Comparison of ENCODE assay signal across 15 cellular contexts in the genomic region with DNA sequence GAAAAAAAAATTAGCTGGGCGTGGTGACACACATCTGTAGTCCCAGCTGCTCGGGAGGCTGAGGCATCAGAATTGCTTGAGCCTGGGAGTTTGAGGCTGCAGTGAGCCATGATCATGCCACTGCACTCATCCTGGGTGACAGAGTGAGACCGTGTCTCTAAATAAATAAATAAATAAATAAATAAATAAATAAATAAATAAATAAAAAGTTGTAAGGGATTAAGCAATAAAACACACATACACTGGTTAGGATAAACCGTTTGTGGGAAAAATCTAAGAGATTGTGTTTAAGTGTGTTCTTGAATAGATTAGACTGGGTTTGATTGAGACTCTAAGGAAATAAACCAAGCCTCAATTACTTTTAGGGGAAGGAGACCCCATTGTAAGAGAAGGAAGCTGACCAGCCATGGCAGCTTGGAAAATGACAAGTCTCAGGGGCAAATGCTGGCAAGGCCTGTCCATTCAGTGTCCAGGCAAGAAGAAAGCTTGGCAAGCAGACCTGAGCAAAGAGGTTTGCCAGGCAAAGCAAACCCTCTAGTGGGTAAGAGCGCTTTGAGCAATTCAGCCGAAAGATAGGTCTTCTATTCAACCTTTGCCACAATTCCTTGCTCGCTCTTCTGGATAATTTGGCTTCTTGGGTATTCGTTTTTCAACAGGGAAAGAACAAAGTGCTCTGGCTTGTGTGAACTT.
DNase-seq lines count a peak whose midpoint lies in the region; ATAC-seq and TF ChIP-seq lines count a peak whose summit lies in the region.
"Had no signal": no experiment of that assay in that cellular context is flagged by ENCODE, and none has a peak within 500 bp of the region (broad histone marks: within the 10 kb centered on the region; RNA-seq: fewer than 3 reads in every experiment).

No MANE protein-coding gene starts in this region.

- H3K4ac ChIP-seq in mesenchymal stem cell (ENCODE audit: low read depth in 1 of 2, low read length in 2 of 2) = no peak overlapping the region

- no peak overlapping the region for H4K91ac ChIP-seq in mesenchymal stem cell (ENCODE audit: low read length)

- no peak overlapping the region for H2BK12ac ChIP-seq in mesenchymal stem cell (ENCODE audit: low read length in 2 of 2)

- no peak overlapping the region for H3K18ac ChIP-seq in mesenchymal stem cell (ENCODE audit: low read depth in 1 of 2, low read length in 2 of 2)

- H3K4me3 ChIP-seq in mesenchymal stem cell (ENCODE audit: insufficient read depth in 1 of 2, low read depth in 1 of 2, low read length in 2 of 2) = no peak overlapping the region
- H3K4me3 ChIP-seq: SJSA1, stomach had no signal

- no peaks in the 10 kb centered on the region for H3K27me3 ChIP-seq in mesenchymal stem cell (ENCODE audit: control insufficient read depth in 1 of 2, insufficient read depth in 1 of 2, low read length in 2 of 2)
- H3K27me3 ChIP-seq: SJSA1, stomach had no signal

- no peaks in the 10 kb centered on the region for H3K9me3 ChIP-seq in mesenchymal stem cell (ENCODE audit: control insufficient read depth, low read length)
- H3K9me3 ChIP-seq: SJSA1, stomach had no signal

- no peak overlapping the region for H3K4me2 ChIP-seq in mesenchymal stem cell (ENCODE audit: low read length, poor library complexity, severe bottlenecking)

- H3K27ac ChIP-seq in mesenchymal stem cell (ENCODE audit: low read length, poor library complexity, severe bottlenecking) = no peak overlapping the region
- H3K27ac ChIP-seq: SJSA1, stomach had no signal

- no peak overlapping the region for H3K23ac ChIP-seq in mesenchymal stem cell (ENCODE audit: low read length in 2 of 2)

- H3K14ac ChIP-seq in mesenchymal stem cell (ENCODE audit: low read length in 2 of 2) = no peak overlapping the region

- 93% methylated on average over 7 of the region's 8 CpGs for WGBS in mesenchymal stem cell

- peak; percentile 73 for DNase-seq in Ammon's horn (ENCODE audit: low spot score)
- peak; percentile 23 for DNase-seq in NCI-H345 (lab: John Stamatoyannopoulos, UW)
- DNase-seq in cerebellum (ENCODE audit: low spot score) = peak; percentile 10
- no peak for DNase-seq in mesenchymal stem cell
- DNase-seq in T-helper 2 cell = no peak
- no peak for DNase-seq in HEK293T (ENCODE audit: extremely low spot score)
- no peak for DNase-seq in SKM-1 treated with dmso at 0.1 percent for 144 hours (lab: John Stamatoyannopoulos, UW; ENCODE audit: unreplicated experiment)
- DNase-seq: activated CD4-positive, alpha-beta T cell treated with anti-CD3 and anti-CD28 coated beads for 36 hours; activated CD8-positive, alpha-beta memory T cell treated with anti-CD3 and anti-CD28 coated beads, Interleukin-2, amount 50 U/mL, for 4 hours; activated gamma-delta T cell; NCI-H510A treated with DMSO at 0.1 percent for 48 hours; stomach; T1000 had no signal

- no peak overlapping the region for H2BK5ac ChIP-seq in mesenchymal stem cell (ENCODE audit: low read depth, low read length, poor library complexity, severe bottlenecking)

- CTCF ChIA-PET in HEK293T (lab: Yijun Ruan, JAX) = interaction anchor here (0.9 to 5.6 kb wide), 4 partner anchors 13 to 314 kb away, joined by 3 to 34 read pairs (median 4); no protein-coding TSS in a partner anchor

- POLR2A ChIA-PET in HEK293T (lab: Yijun Ruan, JAX) = interaction anchor here (1.2 to 1.5 kb wide), 2 partner anchors 148 to 149 kb away, joined by 3 to 5 read pairs; a partner anchor contains a TSS

- H3K4me1 ChIP-seq in mesenchymal stem cell (ENCODE audit: control insufficient read depth, insufficient read depth, low read depth, low read length) = peaks cover 4% of the 10 kb centered on the region

- peak overlapping the region; percentile 0 for H3K9ac ChIP-seq in mesenchymal stem cell (ENCODE audit: low read length)

- H3K36me3 ChIP-seq in mesenchymal stem cell (ENCODE audit: control insufficient read depth in 1 of 2, insufficient read depth in 2 of 2, low read depth in 1 of 2, low read length in 2 of 2) = no peaks in the 10 kb centered on the region
- H3K36me3 ChIP-seq: SJSA1, stomach had no signal

- no peak overlapping the region for H2AK5ac ChIP-seq in mesenchymal stem cell (ENCODE audit: low read length, severe bottlenecking)

- no peak overlapping the region for H2AFZ ChIP-seq in mesenchymal stem cell (ENCODE audit: low read depth, low read length)

- H2BK120ac ChIP-seq in mesenchymal stem cell (ENCODE audit: low read depth, low read length) = no peak overlapping the region

- no peaks in the 10 kb centered on the region for H3K79me1 ChIP-seq in mesenchymal stem cell (replicated peaks; ENCODE audit: low read length, poor library complexity, severe bottlenecking)

- no peak for ATAC-seq in activated CD4-positive, CD25-positive, alpha-beta regulatory T cell treated with anti-CD3 and anti-CD28 coated beads, Interleukin-2, amount 50 U/mL, for 24 hours
- ATAC-seq: activated CD4-positive, alpha-beta T cell treated with anti-CD3 and anti-CD28 coated beads for 36 hours had no signal

- no peak overlapping the region for H4K8ac ChIP-seq in mesenchymal stem cell (ENCODE audit: low read length)

- no peak overlapping the region for H2BK15ac ChIP-seq in mesenchymal stem cell (ENCODE audit: low read depth, poor library complexity, severe bottlenecking)

TF ChIP-seq in HEK293T, 16 proteins besides CTCF, POLR2A, EP300 and RAD21:
- TF ChIP-seq CTBP1 (IDR thresholded peaks at IDR 0.05; ENCODE audit: borderline replicate concordance) (no peak), SP1 (IDR thresholded peaks at IDR 0.05) (no peak), ARNT (IDR thresholded peaks at IDR 0.05) (no peak), BHLHE40 (IDR thresholded peaks at IDR 0.05; ENCODE audit: borderline replicate concordance) (no peak), NFRKB (IDR thresholded peaks at IDR 0.05) (no peak), FOXM1 (IDR thresholded peaks at IDR 0.05; ENCODE audit: borderline replicate concordance) (no peak), ZNF384 (IDR thresholded peaks at IDR 0.05) (no peak)
TF ChIP-seq in HEK293T: peak in this region for 0.

Comparison
In these comparisons a context has a peak if more than half of its experiments do, and no peak if none do; other contexts are left out.
1. DNase-seq: peak in Ammon's horn (single experiment), NCI-H345 (single experiment) and cerebellum (single experiment); none in mesenchymal stem cell (single experiment), T-helper 2 cell (0 of 5), HEK293T (single experiment) and SKM-1 treated with dmso at 0.1 percent for 144 hours (single experiment).